ENCODE assay signal across 8 cellular contexts in genomic region chr15:78564743-78565096, GRCh38. TPM values are rescaled to one million over a fixed set of nuclear protein-coding genes. Genes with fewer than 3 reads are reported as not detected.
DNase-seq lines count a peak whose midpoint lies in the region; ATAC-seq and TF ChIP-seq lines count a peak whose summit lies in the region.

No MANE protein-coding gene starts in this region.

- no peaks in the 10 kb centered on the region for H3K9me3 ChIP-seq in ovary

- TF ChIP-seq POLR2A in ovary (IDR thresholded peaks at IDR 0.05): no peak

- peak; percentile 3 for ATAC-seq in HG02588 (IDR thresholded peaks at IDR 0.05; ENCODE audit: unreplicated experiment)
- ATAC-seq in activated CD8-positive, alpha-beta T cell treated with anti-CD3 and anti-CD28 coated beads for 36 hours: peak; percentile 22
- ATAC-seq in natural killer cell: peak in 2 of 3 donors; percentile 21 to 39
- ATAC-seq in GM18519 (IDR thresholded peaks at IDR 0.05; ENCODE audit: low FRiP score, unreplicated experiment): no peak
- no peak for ATAC-seq in GM21526 (IDR thresholded peaks at IDR 0.05; ENCODE audit: low FRiP score, unreplicated experiment)

- BruUV-seq in Calu3 (replicated peaks; lab: Mats Ljungman, UMichigan): no TSS peak

- H3K36me3 Mint-ChIP-seq in Calu3 (ENCODE audit: insufficient read depth, unreplicated experiment): peaks cover 30% of the 10 kb centered on the region
- no peaks in the 10 kb centered on the region for H3K36me3 Mint-ChIP-seq in activated CD8-positive, alpha-beta T cell treated with anti-CD3 and anti-CD28 coated beads for 36 hours (ENCODE audit: low read depth)
- no peaks in the 10 kb centered on the region for H3K36me3 Mint-ChIP-seq in natural killer cell

- peaks cover 2% of the 10 kb centered on the region for H3K4me1 ChIP-seq in ovary (ENCODE audit: insufficient read depth)

- H3K27me3 Mint-ChIP-seq in Calu3 (ENCODE audit: unreplicated experiment) (no peaks in the 10 kb centered on the region), natural killer cell (ENCODE audit: low read depth in 2 of 2) (peaks cover 16 to 19% of the 10 kb centered on the region in 2 donors)
- H3K27me3 Mint-ChIP-seq in activated CD8-positive, alpha-beta T cell treated with anti-CD3 and anti-CD28 coated beads for 36 hours: peaks cover 29% of the 10 kb centered on the region

- TF ChIP-seq CTCF in Calu3 (IDR thresholded peaks at IDR 0.05; ENCODE audit: unreplicated experiment): no peak
- TF ChIP-seq CTCF in activated CD8-positive, alpha-beta T cell treated with anti-CD3 and anti-CD28 coated beads for 36 hours (IDR thresholded peaks at IDR 0.05): no peak
- no peak for TF ChIP-seq CTCF in natural killer cell (IDR thresholded peaks at IDR 0.05)
- no peak for TF ChIP-seq CTCF in ovary (IDR thresholded peaks at IDR 0.05)

- H3K4me3 ChIP-seq in ovary: no peak overlapping the region

- TF ChIP-seq EP300 in ovary (IDR thresholded peaks at IDR 0.05): no peak

- no peaks in the 10 kb centered on the region for H3K36me3 ChIP-seq in ovary

- H3K27ac Mint-ChIP-seq in Calu3 (ENCODE audit: unreplicated experiment) (peak overlapping the region; percentile 92), natural killer cell (peak overlapping the region; percentile 14 to 86)
- H3K27ac Mint-ChIP-seq in activated CD8-positive, alpha-beta T cell treated with anti-CD3 and anti-CD28 coated beads for 36 hours: no peak overlapping the region

- H3K4me1 Mint-ChIP-seq in Calu3 (ENCODE audit: low read depth, unreplicated experiment) (peaks cover 7% of the 10 kb centered on the region), natural killer cell (peaks cover 22 to 23% of the 10 kb centered on the region in 2 donors)
- peaks cover 21% of the 10 kb centered on the region for H3K4me1 Mint-ChIP-seq in activated CD8-positive, alpha-beta T cell treated with anti-CD3 and anti-CD28 coated beads for 36 hours (ENCODE audit: low read depth)

- no peak for DNase-seq in Calu3
- DNase-seq in activated CD8-positive, alpha-beta T cell treated with anti-CD3 and anti-CD28 coated beads for 36 hours: peak; percentile 7
- DNase-seq in natural killer cell: no peak
- no peak for DNase-seq in NCI-H1417 treated with DMSO at 0.1 percent for 48 hours (lab: John Stamatoyannopoulos, UW)
- DNase-seq in ovary: no peak

- CTCF ChIA-PET in Calu3 (lab: Charles Lee): interaction anchor here (0.6 to 2.6 kb wide), 9 partner anchors 11 to 360 kb away, joined by 3 to 16 read pairs (median 3); partner anchors contain the start of genes HYKK, IREB2 and PSMA4
- CTCF ChIA-PET in activated CD8-positive, alpha-beta T cell treated with anti-CD3 and anti-CD28 coated beads for 36 hours (lab: Charles Lee): interaction anchor here (0.9 to 1.2 kb wide), 3 partner anchors 13 to 243 kb away, joined by 3 to 4 read pairs (median 3); partner anchors contain the start of gene PSMA4

- POLR2A ChIA-PET in activated CD8-positive, alpha-beta T cell treated with anti-CD3 and anti-CD28 coated beads for 36 hours (lab: Charles Lee): interaction anchor here (1.4 kb wide), 1 partner anchor 25 kb away, joined by 5 read pairs; the partner anchor contains the start of gene PSMA4

- H3K9me3 Mint-ChIP-seq in Calu3 (ENCODE audit: low read depth, unreplicated experiment): no peaks in the 10 kb centered on the region
- H3K9me3 Mint-ChIP-seq in activated CD8-positive, alpha-beta T cell treated with anti-CD3 and anti-CD28 coated beads for 36 hours: no peaks in the 10 kb centered on the region
- H3K9me3 Mint-ChIP-seq in natural killer cell: no peaks in the 10 kb centered on the region

- intact Hi-C loops in Calu3 (cut with micrococcal nuclease; ENCODE audit: unreplicated experiment): no loop called here
- intact Hi-C loops in activated CD8-positive, alpha-beta T cell treated with anti-CD3 and anti-CD28 coated beads for 36 hours (cut with micrococcal nuclease): no loop called here
- intact Hi-C loops in natural killer cell (cut with micrococcal nuclease): no loop called here
- intact Hi-C loops in ovary (cut with DNase I): no loop called here

- no peak overlapping the region for H3K27ac ChIP-seq in ovary

- no peaks in the 10 kb centered on the region for H3K27me3 ChIP-seq in ovary

- H3K4me3 Mint-ChIP-seq in Calu3 (ENCODE audit: low read depth, unreplicated experiment): peak overlapping the region; percentile 87
- peak overlapping the region; percentile 76 for H3K4me3 Mint-ChIP-seq in activated CD8-positive, alpha-beta T cell treated with anti-CD3 and anti-CD28 coated beads for 36 hours
- peak overlapping the region; percentile 89 for H3K4me3 Mint-ChIP-seq in natural killer cell

- 46 to 58% (median 51%) methylated on average over 11 of the region's 11 CpGs for WGBS in ovary, 3 donors

RNA-seq across cellular contexts. Expression of gene CHRNA5, which starts 0.6 kb away (rescaled TPM):
- total RNA-seq in Calu3 (2022) (34.9 and 47.0 TPM in 2 replicates), natural killer cell (under 1 TPM; 0.23 to 0.45 (median 0.42) TPM), ovary (1 to 10 TPM in 3 of 7 donors, under 1 TPM in 4; 0.42 to 2.2 (median 0.72) TPM)
- 1 to 10 TPM; 2.0 to 2.7 TPM for total RNA-seq in activated CD8-positive, alpha-beta T cell treated with anti-CD3 and anti-CD28 coated beads for 36 hours
- polyA plus RNA-seq in ovary: 1 to 10 TPM in 1 of 2 donors, under 1 TPM in 1; 0.74 to 1.6 TPM

RNA-seq across cellular contexts. Expression of gene PSMA4, which starts 24.5 kb away (rescaled TPM):
- total RNA-seq in Calu3 (2022) (358 and 376 TPM in 2 replicates), natural killer cell (100 to 1,000 TPM in 1 of 3 donors, 10 to 100 TPM in 2; 94.6 to 124 (median 96.4) TPM), ovary (100 to 1,000 TPM in 5 of 7 donors, 10 to 100 TPM in 2; 75.4 to 123 (median 106) TPM)
- 100 to 1,000 TPM; 256 to 257 TPM for total RNA-seq in activated CD8-positive, alpha-beta T cell treated with anti-CD3 and anti-CD28 coated beads for 36 hours
- 100 to 1,000 TPM; 118 to 125 TPM for polyA plus RNA-seq in ovary

RNA-seq across cellular contexts. Expression of gene CHRNA3, which starts 56.1 kb away (rescaled TPM):
- total RNA-seq in Calu3 (2022) (not detected in 2 replicates), natural killer cell (not detected), ovary (not detected)
- total RNA-seq in activated CD8-positive, alpha-beta T cell treated with anti-CD3 and anti-CD28 coated beads for 36 hours: not detected
- under 1 TPM; 0.22 to 0.27 TPM for polyA plus RNA-seq in ovary

RNA-seq across cellular contexts. Expression of gene HYKK, which starts 57.3 kb away (rescaled TPM):
- total RNA-seq in Calu3 (2022) (11.6 and 15.7 TPM in 2 replicates), natural killer cell (under 1 TPM in 1 of 3 donors, not detected in 2; 0.32 TPM), ovary (10 to 100 TPM in 1 of 7 donors, 1 to 10 TPM in 6; 4.0 to 10.8 (median 8.7) TPM)
- 1 to 10 TPM; 1.6 to 2.2 TPM for total RNA-seq in activated CD8-positive, alpha-beta T cell treated with anti-CD3 and anti-CD28 coated beads for 36 hours
- 1 to 10 TPM; 6.7 to 9.4 TPM for polyA plus RNA-seq in ovary

Comparison
In these comparisons a context has a peak if more than half of its experiments do, and no peak if none do; other contexts are left out.
1. ATAC-seq: peak in HG02588 (single experiment), activated CD8-positive, alpha-beta T cell treated with anti-CD3 and anti-CD28 coated beads for 36 hours (single experiment) and natural killer cell (2 of 3); none in GM18519 (single experiment) and GM21526 (single experiment).
2. Peak in every context shown above with its lines, with median percentiles within 50 percentile points of each other: H3K4me3 Mint-ChIP-seq.